ENCODE assay signal across 6 cellular contexts in the genomic region with DNA sequence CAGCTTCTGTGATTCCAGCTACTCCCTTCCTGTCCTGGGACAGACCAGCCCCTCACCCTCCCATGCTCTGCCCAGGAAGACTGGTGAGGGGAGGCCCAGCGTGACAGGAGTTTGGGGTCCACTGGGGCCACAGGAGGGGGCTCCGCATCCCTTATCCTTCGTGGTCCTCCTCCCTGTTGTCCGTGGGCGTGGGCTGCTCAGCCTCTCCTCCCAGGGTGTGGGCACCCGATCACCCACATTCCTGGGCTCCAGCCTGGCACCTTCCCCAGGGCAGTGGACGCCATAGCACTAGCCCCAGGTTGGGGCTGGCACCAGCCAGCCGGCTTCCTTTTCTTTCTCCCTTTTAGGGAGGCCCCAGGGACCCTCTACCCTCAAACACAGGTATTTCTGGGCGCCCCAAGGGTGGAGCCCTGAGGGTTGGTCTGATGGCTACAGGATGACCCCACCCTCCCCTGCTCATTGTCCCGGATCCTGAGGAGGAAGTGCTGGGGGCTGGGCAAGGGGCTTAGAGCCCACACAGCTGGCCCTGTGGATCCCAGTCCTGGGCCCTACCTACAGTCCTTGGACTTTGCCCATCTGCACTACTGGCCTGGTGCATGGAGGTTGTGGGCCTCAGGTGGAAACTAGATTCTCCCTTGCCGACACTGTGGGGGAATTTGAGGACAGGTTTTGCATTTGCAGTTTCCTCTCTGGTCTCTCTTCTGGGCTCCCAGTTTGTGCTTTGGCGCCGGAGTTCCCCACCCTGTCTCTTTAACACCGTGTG.
DNase-seq lines count a peak whose midpoint lies in the region; TF ChIP-seq lines count a peak whose summit lies in the region.

No MANE protein-coding gene starts in this region.

- H3K27ac Mint-ChIP-seq in stimulated activated naive CD8-positive, alpha-beta T cell treated with anti-CD3 and anti-CD28 coated beads, Interleukin-15, Interleukin-2, amounts not matched to agents 100 ng/mL and 50 ng/mL, for 24 hours = no peak overlapping the region

- peaks cover 22% of the 10 kb centered on the region for H3K4me1 Mint-ChIP-seq in stimulated activated naive CD8-positive, alpha-beta T cell treated with anti-CD3 and anti-CD28 coated beads, Interleukin-15, Interleukin-2, amounts not matched to agents 100 ng/mL and 50 ng/mL, for 24 hours (ENCODE audit: low read depth)

- no peaks in the 10 kb centered on the region for H3K9me3 Mint-ChIP-seq in stimulated activated naive CD8-positive, alpha-beta T cell treated with anti-CD3 and anti-CD28 coated beads, Interleukin-15, Interleukin-2, amounts not matched to agents 100 ng/mL and 50 ng/mL, for 24 hours

- H3K36me3 Mint-ChIP-seq in stimulated activated naive CD8-positive, alpha-beta T cell treated with anti-CD3 and anti-CD28 coated beads, Interleukin-15, Interleukin-2, amounts not matched to agents 100 ng/mL and 50 ng/mL, for 24 hours (ENCODE audit: low read depth) = peaks cover 11% of the 10 kb centered on the region

- H3K4me3 Mint-ChIP-seq in stimulated activated naive CD8-positive, alpha-beta T cell treated with anti-CD3 and anti-CD28 coated beads, Interleukin-15, Interleukin-2, amounts not matched to agents 100 ng/mL and 50 ng/mL, for 24 hours = peak overlapping the region; percentile 83

- TF ChIP-seq CTCF in fibroblast of pulmonary artery (IDR thresholded peaks at IDR 0.05; ENCODE audit: low read length, missing control alignments) = no peak

- peak; percentile 29 for DNase-seq in activated T-cell treated with anti-CD3 and anti-CD28 coated beads, Interleukin-2, amount 50 U/mL, for 1 hour
- DNase-seq in activated T-cell treated with anti-CD3 and anti-CD28 coated beads for 4 hours (no peak), fibroblast of pulmonary artery (ENCODE audit: low read depth) (no peak)
- DNase-seq in stimulated activated CD4-positive, alpha-beta T cell treated with anti-CD3 and anti-CD28 coated beads, Interleukin-2, amount 100 ng/mL, for 48 hours = no peak
- DNase-seq in stimulated activated CD8-positive, alpha-beta memory T cell treated with anti-CD3 and anti-CD28 coated beads, Interleukin-4, amount 100 ng/mL, for 48 hours = no peak

- H3K27me3 Mint-ChIP-seq in stimulated activated naive CD8-positive, alpha-beta T cell treated with anti-CD3 and anti-CD28 coated beads, Interleukin-15, Interleukin-2, amounts not matched to agents 100 ng/mL and 50 ng/mL, for 24 hours = no peaks in the 10 kb centered on the region

- peak overlapping the region; percentile 90 for H3K4me3 ChIP-seq in fibroblast of pulmonary artery (replicated peaks; ENCODE audit: low read depth, low read length)
